ENCODE assay signal across 1 cellular context in genomic region chr11:14669958-14670357, GRCh38.
A peak's percentile ranks its signal among the peaks of the same experiment; 100 is the strongest.
TF ChIP-seq lines count a peak whose summit lies in the region.

No MANE protein-coding gene starts in this region.

TF ChIP-seq in HepG2, 621 proteins besides CTCF, POLR2A, EP300 and RAD21 (continues in another document):
- TF ChIP-seq ZNF503 (CRISPR knock-in tag; IDR thresholded peaks at IDR 0.05) (0 out of 2 replicates have a peak, but pooled peaks have one; percentile 49), ARID3A (IDR thresholded peaks at IDR 0.05; ENCODE audit: low read depth, low read length) (peak; percentile 49; the same call in 1 of the 2 replicates), SIX1 (CRISPR knock-in tag; IDR thresholded peaks at IDR 0.05; ENCODE audit: borderline replicate concordance) (peak; percentile 15; the same call in 1 of the 2 replicates), ONECUT2 (CRISPR knock-in tag; IDR thresholded peaks at IDR 0.05) (0 out of 2 replicates have a peak, but pooled peaks have one; percentile 26), ZNF703 (CRISPR knock-in tag; IDR thresholded peaks at IDR 0.05; ENCODE audit: borderline replicate concordance) (no peak), ZNF407 (CRISPR knock-in tag; IDR thresholded peaks at IDR 0.05; ENCODE audit: not compliant biosample characterization) (no peak), HNF4A (CRISPR knock-in tag; IDR thresholded peaks at IDR 0.05) (peak; percentile 82), CREB1 (IDR thresholded peaks at IDR 0.05) (no peak), CREB1 (CRISPR knock-in tag; IDR thresholded peaks at IDR 0.05) (0 out of 2 replicates have a peak, but pooled peaks have one; percentile 13), SOX5 (CRISPR knock-in tag; IDR thresholded peaks at IDR 0.05; ENCODE audit: borderline replicate concordance) (0 out of 2 replicates have a peak, but pooled peaks have one; percentile 12), ZNF883 (CRISPR knock-in tag; IDR thresholded peaks at IDR 0.05; ENCODE audit: not compliant biosample characterization) (no peak), TBX3 (IDR thresholded peaks at IDR 0.05; ENCODE audit: borderline replicate concordance) (0 out of 2 replicates have a peak, but pooled peaks have one; percentile 29), ZBTB43 (CRISPR knock-in tag; conservative IDR thresholded peaks at IDR 0.05) (peak; percentile 85), TBX2 (CRISPR knock-in tag; IDR thresholded peaks at IDR 0.05; ENCODE audit: borderline replicate concordance) (peak; percentile 65; the same call in 1 of the 2 replicates), ZGPAT (CRISPR knock-in tag; IDR thresholded peaks at IDR 0.05) (0 out of 2 replicates have a peak, but pooled peaks have one; percentile 24), NR2F2 (IDR thresholded peaks at IDR 0.05; ENCODE audit: borderline replicate concordance, low read depth) (no peak), ISL2 (CRISPR knock-in tag; IDR thresholded peaks at IDR 0.05) (0 out of 2 replicates have a peak, but pooled peaks have one; percentile 18), ZNF34 (CRISPR knock-in tag; IDR thresholded peaks at IDR 0.05; ENCODE audit: borderline replicate concordance) (no peak), BCL6 (CRISPR knock-in tag; IDR thresholded peaks at IDR 0.05) (no peak), CEBPG (CRISPR knock-in tag; IDR thresholded peaks at IDR 0.05) (peak; percentile 33; the same call in 1 of the 2 replicates), AHDC1 (CRISPR knock-in tag; IDR thresholded peaks at IDR 0.05; ENCODE audit: borderline replicate concordance) (peak; percentile 23; the same call in 1 of the 2 replicates), ZBTB39 (CRISPR knock-in tag; IDR thresholded peaks at IDR 0.05) (no peak), RBM39 (IDR thresholded peaks at IDR 0.05; ENCODE audit: low read depth, low read length, poor library complexity, severe bottlenecking) (no peak), FOXA3 (CRISPR knock-in tag; IDR thresholded peaks at IDR 0.05) (peak; percentile 10; the same call in 1 of the 2 replicates), TP53 (CRISPR knock-in tag; conservative IDR thresholded peaks at IDR 0.05) (no peak), HMGXB4 (CRISPR knock-in tag; IDR thresholded peaks at IDR 0.05; ENCODE audit: borderline replicate concordance in 1 of 2, low read depth in 1 of 2) (no peak), FOXJ3 (CRISPR knock-in tag; IDR thresholded peaks at IDR 0.05; ENCODE audit: borderline replicate concordance) (peak; percentile 34; the same call in 1 of the 2 replicates)
